19 cellular contexts compared by ENCODE assay signal in the genomic region with DNA sequence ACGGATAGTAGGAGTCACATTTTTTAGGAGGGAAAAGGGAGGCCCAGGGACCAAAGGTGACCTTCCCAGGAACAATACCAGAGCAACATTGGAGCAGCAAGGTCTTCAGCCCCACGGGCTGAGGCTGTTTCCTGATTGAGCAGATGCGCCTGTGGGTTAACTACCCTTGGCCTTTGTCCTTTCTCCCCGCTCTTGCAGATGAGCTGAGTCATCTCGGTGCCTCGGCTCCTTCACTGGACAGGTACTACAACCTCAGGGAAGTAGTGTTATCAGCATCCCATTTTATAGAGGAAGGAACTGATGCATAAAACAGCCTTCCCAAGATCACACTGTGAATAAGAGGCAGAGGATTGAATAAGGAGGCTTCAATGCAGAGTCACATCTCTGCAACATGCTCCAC. TPM values are rescaled to one million over a fixed set of nuclear protein-coding genes. Genes with fewer than 3 reads are reported as not detected.
DNase-seq lines count a peak whose midpoint lies in the region; ATAC-seq, FAIRE-seq and TF ChIP-seq lines count a peak whose summit lies in the region.
"Had no signal": no experiment of that assay in that cellular context is flagged by ENCODE, and none has a peak within 500 bp of the region (broad histone marks: within the 10 kb centered on the region; RNA-seq: fewer than 3 reads in every experiment).

No MANE protein-coding gene starts in this region.

- no peak overlapping the region for H3K4me3 ChIP-seq in HepG2 (replicated peaks in 1 of 3; ENCODE audit: insufficient read depth in 1 of 3, low read depth in 2 of 3, low read length in 3 of 3)
- H3K4me3 ChIP-seq in right lobe of liver: no peak overlapping the region
- no peak overlapping the region for H3K4me3 ChIP-seq in K562
- H3K4me3 ChIP-seq: BLaER1, HAP-1 had no signal

- in situ Hi-C loops in HepG2 (cut with HindIII; ENCODE audit: extremely low pct_ligation_motif_present, low pct_unique_long_range_greater_than_20kb) (no loop called here), K562 (cut with MboI) (loop anchor here (5.0 kb wide), 1 partner anchor 109 kb away; no protein-coding TSS in a partner anchor)

- H3K27ac ChIP-seq in HepG2 (ENCODE audit: extremely low read length, insufficient read depth, low read length) (no peak overlapping the region), right lobe of liver (no peak overlapping the region), K562 (ENCODE audit: extremely low read depth, low read depth, low read length) (no peak overlapping the region)
- H3K27ac ChIP-seq: BLaER1, HL-60 had no signal

- FAIRE-seq in HepG2 (lab: Jason Lieb, UNC): no peak
- no peak for FAIRE-seq in K562 (lab: Jason Lieb, UNC)

- H3K27me3 ChIP-seq in HepG2 (ENCODE audit: control insufficient read depth in 1 of 2, insufficient read depth in 2 of 2, low read length in 2 of 2) (peaks cover 5 to 15% of the 10 kb centered on the region in 2 experiments; a peak in 3 of 5 replicates), right lobe of liver (no peaks in the 10 kb centered on the region), K562 (ENCODE audit: control insufficient read depth in 2 of 2, insufficient read depth in 2 of 2, low read length in 2 of 2) (no peaks in the 10 kb centered on the region)
- H3K27me3 ChIP-seq: BLaER1 had no signal

- no peak for TF ChIP-seq CTCF in HepG2 (CRISPR knock-in tag; IDR thresholded peaks at IDR 0.05)
- TF ChIP-seq CTCF in right lobe of liver (IDR thresholded peaks at IDR 0.05): no peak
- no peak for TF ChIP-seq CTCF in K562 (IDR thresholded peaks at IDR 0.05 in 2 of 3, conservative IDR thresholded peaks at IDR 0.05 in 1 of 3; ENCODE audit: insufficient read depth in 2 of 3, low read depth in 1 of 3, low read length in 3 of 3)

- no peak overlapping the region for H3K4me2 ChIP-seq in HepG2 (ENCODE audit: low read depth, low read length)
- H3K4me2 ChIP-seq in K562 (ENCODE audit: insufficient read depth, low read length): no peak overlapping the region
- H3K4me2 ChIP-seq: BLaER1 had no signal

- H3K9ac ChIP-seq in HepG2 (ENCODE audit: insufficient read depth, low read depth, low read length) (no peak overlapping the region), K562 (ENCODE audit: insufficient read depth in 1 of 2, low read depth in 2 of 2, low read length in 2 of 2) (no peak overlapping the region)
- H3K9ac ChIP-seq: BLaER1 had no signal

- TF ChIP-seq EP300 in HepG2 (IDR thresholded peaks at IDR 0.05; ENCODE audit: low read depth in 2 of 2, low read length in 2 of 2) (no peak), HepG2 (CRISPR knock-in tag; IDR thresholded peaks at IDR 0.05; ENCODE audit: borderline replicate concordance) (no peak), K562 (IDR thresholded peaks at IDR 0.05; ENCODE audit: low read length) (no peak)

- intact Hi-C loops in HepG2 (cut with micrococcal nuclease; ENCODE audit: unreplicated experiment) (no loop called here), right lobe of liver (cut with DNase I) (no loop called here), K562 (cut with micrococcal nuclease) (loop anchor here (10.0 kb wide), 1 partner anchor 412 kb away; no protein-coding TSS in a partner anchor), left colon (cut with DNase I, micrococcal nuclease) (no loop called here)

- BruUV-seq in HepG2 (replicated peaks; lab: Mats Ljungman, UMichigan): no TSS peak
- BruUV-seq in K562 (replicated peaks; lab: Mats Ljungman, UMichigan): no TSS peak

- CTCF ChIA-PET in HepG2 (lab: Yijun Ruan, JAX; ENCODE audit: low intra/inter-chr PET ratio, low total read pairs) (interaction anchor here (0.8 kb wide), 1 partner anchor 29 kb away, joined by 3 read pairs; no protein-coding TSS in a partner anchor), K562 (lab: Yijun Ruan, JAX; ENCODE audit: low intra/inter-chr PET ratio) (no interaction called here)

- H2AFZ ChIP-seq in HepG2 (ENCODE audit: low read length) (no peak overlapping the region), K562 (ENCODE audit: low read depth, low read length) (no peak overlapping the region)

- H3K9me3 ChIP-seq in HepG2 (ENCODE audit: low read length) (no peaks in the 10 kb centered on the region), right lobe of liver (no peaks in the 10 kb centered on the region), K562 (replicated peaks; ENCODE audit: control insufficient read depth, insufficient read depth, low read depth, low read length) (no peaks in the 10 kb centered on the region)
- H3K9me3 ChIP-seq: BLaER1, HAP-1 had no signal

- TF ChIP-seq RAD21 in HepG2 (CRISPR knock-in tag; IDR thresholded peaks at IDR 0.05) (no peak), K562 (CRISPR knock-in tag; conservative IDR thresholded peaks at IDR 0.05 in 1 of 2, IDR thresholded peaks at IDR 0.05 in 1 of 2) (no peak)

- H4K20me1 ChIP-seq in HepG2 (ENCODE audit: insufficient read depth, low read length): no peaks in the 10 kb centered on the region
- no peaks in the 10 kb centered on the region for H4K20me1 ChIP-seq in K562 (replicated peaks; ENCODE audit: control insufficient read depth, insufficient read depth, low read length)
- H4K20me1 ChIP-seq: BLaER1 had no signal

- ATAC-seq in HepG2 (no peak; the same call in 2 of the 3 replicates), right lobe of liver (no peak), K562 (no peak), left colon (peak; percentile 89)
- ATAC-seq: CD8-positive, alpha-beta T cell had no signal

- 7% methylated on average over 6 of the region's 6 CpGs for WGBS in HepG2 (ENCODE audit: low lambda C conversion rate)
- 77% methylated on average over 4 of the region's 6 CpGs for WGBS in right lobe of liver (ENCODE audit: insufficient coverage, low coverage, low lambda C conversion rate, missing lambda C conversion rate)
- 44% methylated on average over 6 of the region's 6 CpGs for WGBS in K562 (ENCODE audit: insufficient coverage, low coverage, missing lambda C conversion rate)

- H3K4me1 ChIP-seq in HepG2 (ENCODE audit: insufficient read depth, low read length) (no peaks in the 10 kb centered on the region), right lobe of liver (no peaks in the 10 kb centered on the region), K562 (replicated peaks in 1 of 2; ENCODE audit: control insufficient read depth in 2 of 2, insufficient read depth in 2 of 2, low read length in 2 of 2) (peaks cover 0 to 16% of the 10 kb centered on the region in 2 experiments; a peak in 3 of 5 replicates)
- H3K4me1 ChIP-seq: HAP-1 had no signal

- H3K79me2 ChIP-seq in HepG2 (ENCODE audit: insufficient read depth, low read length) (no peaks in the 10 kb centered on the region), K562 (ENCODE audit: control insufficient read depth, insufficient read depth, low read length) (no peaks in the 10 kb centered on the region)

- H3K36me3 ChIP-seq in HepG2 (replicated peaks in 1 of 2; ENCODE audit: control insufficient read depth in 1 of 2, insufficient read depth in 2 of 2, low read length in 2 of 2): no peaks in the 10 kb centered on the region
- H3K36me3 ChIP-seq in right lobe of liver: no peaks in the 10 kb centered on the region
- no peaks in the 10 kb centered on the region for H3K36me3 ChIP-seq in K562 (ENCODE audit: control insufficient read depth, insufficient read depth, low read length)
- H3K36me3 ChIP-seq: BLaER1, HAP-1 had no signal

- DNase-seq in HepG2 (ENCODE audit: low spot score): no peak
- DNase-seq in right lobe of liver: no peak
- DNase-seq in K562 (ENCODE audit: extremely low read depth in 1 of 4, low spot score in 3 of 4): no peak
- DNase-seq in left colon: peak in 1 of 2 donors; percentile 61
- no peak for DNase-seq in hepatic stellate cell (ENCODE audit: low spot score)
- no peak for DNase-seq in activated CD8-positive, alpha-beta memory T cell treated with anti-CD3 and anti-CD28 coated beads, Interleukin-2, amount 50 U/mL, for 4 hours
- DNase-seq in activated CD8-positive, alpha-beta memory T cell treated with anti-CD3 and anti-CD28 coated beads, Interleukin-2, amount 50 U/mL, for 48 hours: no peak
- DNase-seq: 8988T; CD8-positive, alpha-beta T cell; DMS 273 treated with DMSO at 0.1 percent for 48 hours; DMS79; GF-D8; IMR-90; KBM-7 had no signal

- POLR2A ChIA-PET in HepG2 (lab: Yijun Ruan, JAX): no interaction called here
- POLR2A ChIA-PET in K562 (lab: Yijun Ruan, JAX): interaction anchor here (0.7 kb wide), 1 partner anchor 37 kb away, joined by 3 read pairs; no protein-coding TSS in a partner anchor

- TF ChIP-seq POLR2A in HepG2 (IDR thresholded peaks at IDR 0.05; ENCODE audit: insufficient read depth in 1 of 2, low read depth in 2 of 2, low read length in 2 of 2): no peak
- no peak for TF ChIP-seq POLR2A in right lobe of liver (IDR thresholded peaks at IDR 0.05)
- TF ChIP-seq POLR2A in K562 (conservative IDR thresholded peaks at IDR 0.05): no peak

- no peaks in the 10 kb centered on the region for H3K9me1 ChIP-seq in K562 (ENCODE audit: control insufficient read depth, insufficient read depth, low read length)

RNA-seq across cellular contexts. Expression of a gene that starts 43.5 kb away (rescaled TPM):
- not detected in 2 replicates for total RNA-seq in HepG2 (2016; rRNA removed; fragmentation: Illumina TruSeq; extraction: Trizol)
- not detected in 2 replicates for total RNA-seq in HepG2 (2016; cell fraction: cytosol; rRNA removed; fragmentation: Illumina TruSeq; extraction: Trizol; ENCODE audit: low read depth)
- not detected in 2 replicates for total RNA-seq in HepG2 (2016; cell fraction: insoluble cytoplasmic fraction; rRNA removed; fragmentation: Illumina TruSeq; extraction: Trizol)
- total RNA-seq in HepG2 (2016; cell fraction: membrane; rRNA removed; fragmentation: Illumina TruSeq; extraction: Trizol): not detected in 2 replicates
- total RNA-seq in HepG2 (2016; cell fraction: nucleus; rRNA removed; fragmentation: Illumina TruSeq; extraction: Trizol): not detected in 2 replicates
- not detected in 2 replicates for polyA plus RNA-seq in HepG2 (2011; rRNA removed)
- polyA plus RNA-seq in HepG2 (2011; cell fraction: cytosol; rRNA removed): not detected in 2 replicates
- not detected in 2 replicates for polyA plus RNA-seq in HepG2 (2011; cell fraction: nucleus; rRNA removed)
- not detected in 2 replicates for polyA plus RNA-seq in HepG2 (2012)
- not detected in 2 replicates for polyA plus RNA-seq in HepG2 (2016; cell fraction: cytosol; fragmentation: Illumina TruSeq; extraction: Trizol; ENCODE audit: low read depth)
- polyA plus RNA-seq in HepG2 (2016; cell fraction: insoluble cytoplasmic fraction; fragmentation: Illumina TruSeq; extraction: Trizol; ENCODE audit: low read depth): not detected in 2 replicates
- polyA plus RNA-seq in HepG2 (2016; cell fraction: membrane; fragmentation: Illumina TruSeq; extraction: Trizol; ENCODE audit: low read depth): not detected in 2 replicates
- not detected in 2 replicates for polyA plus RNA-seq in HepG2 (2016; cell fraction: nucleus; fragmentation: Illumina TruSeq; extraction: Trizol; ENCODE audit: insufficient read depth, low read depth)
- 0.14 TPM in 1 of 2 replicates, not detected in the other for polyA minus RNA-seq in HepG2 (2011; rRNA and poly(A)+ RNA removed; ENCODE audit: low replicate concordance)
- not detected in 2 replicates for polyA minus RNA-seq in HepG2 (2011; cell fraction: cytosol; rRNA and poly(A)+ RNA removed)
- polyA minus RNA-seq in HepG2 (2011; cell fraction: nucleus; rRNA and poly(A)+ RNA removed): not detected in 2 replicates
- 1 to 10 TPM in 2 of 6 experiments, under 1 TPM in 4; 0.29 to 1.2 (median 0.55) TPM for total RNA-seq in right lobe of liver
- 0.28 and 0.58 TPM in 2 replicates for total RNA-seq in K562 (2011; cell fraction: chromatin; rRNA removed; ENCODE audit: low replicate concordance)
- 0.50 and 0.53 TPM in 2 replicates for total RNA-seq in K562 (2011; cell fraction: nucleolus; rRNA removed)
- 0.73 and 0.99 TPM in 2 replicates for total RNA-seq in K562 (2011; cell fraction: nucleoplasm; rRNA removed)
- total RNA-seq in K562 (2014; rRNA removed): 0.08 and 0.27 TPM in 2 replicates
- total RNA-seq in K562 (2014; rRNA removed; fragmentation: Illumina TruSeq; extraction: Trizol): 0.32 and 0.69 TPM in 2 replicates
- 1.5 and 1.8 TPM in 2 replicates for total RNA-seq in K562 (2015; rRNA removed; fragmentation: Illumina TruSeq; extraction: Trizol)
- total RNA-seq in K562 (2021): 0.27 and 0.49 TPM in 2 replicates
- 0.54 and 0.71 TPM in 2 replicates for polyA plus RNA-seq in K562 (2011; rRNA removed)
- polyA plus RNA-seq in K562 (2011; cell fraction: cytosol; rRNA removed): 0.19 TPM in 2 replicates
- 0.18 and 0.59 TPM in 2 replicates for polyA plus RNA-seq in K562 (2011; cell fraction: nucleus; rRNA removed)
- 0.76 and 0.79 TPM in 2 replicates for polyA plus RNA-seq in K562 (2012)
- 0.43 and 0.54 TPM in 2 replicates for polyA plus RNA-seq in K562 (2014; fragmentation: Illumina TruSeq; extraction: Trizol)
- 1 to 10 TPM; 1.4 to 1.7 TPM for polyA plus RNA-seq in K562 (2014; fragmentation: Nextera tagmentation; extraction: Ambion mirVana)
- 0.65 and 1.9 TPM in 2 replicates for polyA plus RNA-seq in K562 (2014; rRNA removed)
- 0.28 and 0.39 TPM in 2 replicates for polyA minus RNA-seq in K562 (2011; rRNA and poly(A)+ RNA removed)
- not detected in 2 replicates for polyA minus RNA-seq in K562 (2011; cell fraction: cytosol; rRNA and poly(A)+ RNA removed)
- polyA minus RNA-seq in K562 (2011; cell fraction: nucleus; rRNA and poly(A)+ RNA removed): 0.27 and 0.33 TPM in 2 replicates
- total RNA-seq in left colon: 100 to 1,000 TPM; 202 to 206 TPM
- total RNA-seq: A673; CD8-positive, alpha-beta T cell; IMR-90 had no signal
- polyA plus RNA-seq: AG04450, IMR-90 had no signal

Comparison
In these comparisons a context has a peak if more than half of its experiments do, and no peak if none do; other contexts are left out.
1. RNA of a gene that starts 43.5 kb away (total RNA-seq): 202 to 206 TPM in left colon; 0.08 to 1.8 TPM in K562, 0.29 to 1.2 TPM in right lobe of liver and not detected in HepG2; every median in the first group is over 10 times any median in the second.